ENCODE assay signal across 3 cellular contexts in the genomic region with DNA sequence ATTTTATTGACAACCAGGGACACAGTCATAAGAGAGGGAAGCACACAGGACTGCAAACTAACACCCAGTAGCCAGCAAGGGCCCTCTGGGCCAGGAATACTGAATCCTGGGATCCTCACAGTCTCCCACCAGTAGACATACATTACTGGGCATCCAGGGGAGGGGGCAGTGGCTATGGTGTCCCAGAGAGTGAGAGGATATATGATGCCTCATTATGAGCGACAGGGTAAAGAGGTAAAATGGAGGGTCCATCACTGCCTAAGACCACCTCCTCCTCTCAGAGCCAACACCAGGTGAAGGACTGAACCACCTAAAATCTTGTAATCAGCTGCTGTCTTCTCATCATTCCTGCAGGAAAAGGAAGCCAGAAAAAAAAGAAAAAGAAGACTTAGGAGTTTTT. TPM values are rescaled to one million over a fixed set of nuclear protein-coding genes. Genes with fewer than 3 reads are reported as not detected.
"Had no signal": no experiment of that assay in that cellular context is flagged by ENCODE, and none has a peak within 500 bp of the region (broad histone marks: within the 10 kb centered on the region; RNA-seq: fewer than 3 reads in every experiment).

No MANE protein-coding gene starts in this region.

RNA-seq across cellular contexts. Expression of gene TSSK4, which starts 11.4 kb away (rescaled TPM):
- total RNA-seq: epithelial cell of proximal tubule, right atrium auricular region had no signal
- polyA plus RNA-seq: SK-N-SH had no signal
